18 cellular contexts compared by ENCODE assay signal in the genomic region with DNA sequence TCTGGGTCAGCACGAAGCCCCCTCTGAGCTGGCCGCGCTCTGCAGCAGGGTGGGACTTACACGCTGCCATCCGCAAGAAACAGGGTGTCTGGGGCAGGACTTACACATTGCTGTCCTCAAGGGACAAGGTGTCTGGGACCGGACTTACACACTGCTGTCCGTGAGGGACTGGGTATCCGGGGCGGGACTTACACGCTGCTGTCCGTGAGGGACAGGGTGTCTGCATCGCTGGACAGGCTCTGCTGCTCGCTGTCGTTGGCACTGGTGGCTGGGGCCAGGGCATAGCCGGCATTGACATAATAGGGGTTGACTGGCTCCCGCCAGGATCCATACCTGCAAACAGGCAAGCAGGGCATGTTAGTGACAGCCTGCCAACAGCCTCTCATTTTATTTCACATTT. TPM values are rescaled to one million over a fixed set of nuclear protein-coding genes. Genes with fewer than 3 reads are reported as not detected.
DNase-seq lines count a peak whose midpoint lies in the region; ATAC-seq, FAIRE-seq and TF ChIP-seq lines count a peak whose summit lies in the region.
"Had no signal": no experiment of that assay in that cellular context is flagged by ENCODE, and none has a peak within 500 bp of the region (broad histone marks: within the 10 kb centered on the region; RNA-seq: fewer than 3 reads in every experiment).

No MANE protein-coding gene starts in this region.

- no peak overlapping the region for H2AK5ac ChIP-seq in mesenchymal stem cell (ENCODE audit: low read length, severe bottlenecking)

- intact Hi-C loops in cardiac septum (cut with DNase I), result no loop called here

- peak; percentile 37 for DNase-seq in DMS79 treated with DMSO at 0.1 percent for 48 hours (lab: John Stamatoyannopoulos, UW)
- no peak for DNase-seq in DMS79 (lab: John Stamatoyannopoulos, UW)
- no peak for DNase-seq in HTR-8/SVneo (ENCODE audit: insufficient read length, low spot score)
- peak; percentile 67 for DNase-seq in cerebellum (ENCODE audit: low spot score)
- DNase-seq in mesenchymal stem cell, result no peak
- no peak for DNase-seq in NCI-H2029 (lab: John Stamatoyannopoulos, UW)
- DNase-seq in cardiac septum (ENCODE audit: low spot score), result no peak
- DNase-seq: CD8-positive, alpha-beta T cell; COR-L47; GOT3; H9 had no signal

- H2BK12ac ChIP-seq in mesenchymal stem cell (ENCODE audit: low read length in 2 of 2), result no peak overlapping the region

- H3K27ac ChIP-seq in mesenchymal stem cell (ENCODE audit: low read length, poor library complexity, severe bottlenecking), result no peak overlapping the region
- H3K27ac ChIP-seq: 22Rv1 had no signal

- H3K14ac ChIP-seq in mesenchymal stem cell (ENCODE audit: low read length in 2 of 2), result no peak overlapping the region

- no peak overlapping the region for H3K9ac ChIP-seq in mesenchymal stem cell (ENCODE audit: low read length)

- peak; percentile 36 for FAIRE-seq in HTR-8/SVneo (lab: Jason Lieb, UNC)
- FAIRE-seq: D721Med had no signal

- no peak overlapping the region for H2AFZ ChIP-seq in mesenchymal stem cell (ENCODE audit: low read depth, low read length)

- peak overlapping the region; percentile 22 for H4K8ac ChIP-seq in mesenchymal stem cell (ENCODE audit: low read length)

- H3K36me3 ChIP-seq in mesenchymal stem cell (ENCODE audit: control insufficient read depth in 1 of 2, insufficient read depth in 2 of 2, low read depth in 1 of 2, low read length in 2 of 2), result peaks cover 47 to 71% of the 10 kb centered on the region in 2 experiments

- H3K18ac ChIP-seq in mesenchymal stem cell (ENCODE audit: low read depth in 1 of 2, low read length in 2 of 2), result no peak overlapping the region

- no peak overlapping the region for H3K4ac ChIP-seq in mesenchymal stem cell (ENCODE audit: low read depth in 1 of 2, low read length in 2 of 2)

- WGBS in mesenchymal stem cell, result 96% methylated on average over 15 of the region's 16 CpGs

- ATAC-seq in SK-N-SH treated with all-trans-retinoic acid at 6 μM for 48 hours, result no peak
- ATAC-seq: CD8-positive, alpha-beta T cell had no signal

- peaks cover 8% of the 10 kb centered on the region for H3K4me1 ChIP-seq in mesenchymal stem cell (ENCODE audit: control insufficient read depth, insufficient read depth, low read depth, low read length)

- H4K91ac ChIP-seq in mesenchymal stem cell (ENCODE audit: low read length), result peak overlapping the region; percentile 29

- H2BK15ac ChIP-seq in mesenchymal stem cell (ENCODE audit: low read depth, poor library complexity, severe bottlenecking), result no peak overlapping the region

- no peak overlapping the region for H3K4me2 ChIP-seq in mesenchymal stem cell (ENCODE audit: low read length, poor library complexity, severe bottlenecking)

- H3K79me1 ChIP-seq in mesenchymal stem cell (replicated peaks; ENCODE audit: low read length, poor library complexity, severe bottlenecking), result peaks cover 37% of the 10 kb centered on the region

- no peaks in the 10 kb centered on the region for H3K9me3 ChIP-seq in mesenchymal stem cell (ENCODE audit: control insufficient read depth, low read length)

- no peak overlapping the region for H2BK5ac ChIP-seq in mesenchymal stem cell (ENCODE audit: low read depth, low read length, poor library complexity, severe bottlenecking)

- no peak overlapping the region for H3K23ac ChIP-seq in mesenchymal stem cell (ENCODE audit: low read length in 2 of 2)

- no peak overlapping the region for H2BK120ac ChIP-seq in mesenchymal stem cell (ENCODE audit: low read depth, low read length)

- no peak overlapping the region for H3K4me3 ChIP-seq in mesenchymal stem cell (ENCODE audit: insufficient read depth in 1 of 2, low read depth in 1 of 2, low read length in 2 of 2)

- no peaks in the 10 kb centered on the region for H3K27me3 ChIP-seq in mesenchymal stem cell (ENCODE audit: control insufficient read depth in 1 of 2, insufficient read depth in 1 of 2, low read length in 2 of 2)

TF ChIP-seq in SK-N-SH treated with all-trans-retinoic acid at 6 μM for 48 hours, 23 proteins besides CTCF, POLR2A, EP300 and RAD21:
- no peak for TF ChIP-seq PPARA (CRISPR knock-in tag; IDR thresholded peaks at IDR 0.05; ENCODE audit: borderline replicate concordance)
- TF ChIP-seq TCF4 (CRISPR knock-in tag; IDR thresholded peaks at IDR 0.05; ENCODE audit: borderline replicate concordance), result no peak
- no peak for TF ChIP-seq GLIS3 (CRISPR knock-in tag; IDR thresholded peaks at IDR 0.05)
TF ChIP-seq in SK-N-SH treated with all-trans-retinoic acid at 6 μM for 48 hours: peak in this region for 0.

RNA-seq across cellular contexts. Expression of gene PDIA2, which starts 31.4 kb away (rescaled TPM):
- total RNA-seq in cerebellum, result 2.7 TPM
- polyA plus RNA-seq in mesenchymal stem cell (2013, experiment 1 of 2), result not detected
- not detected for polyA plus RNA-seq in mesenchymal stem cell (2013, experiment 2 of 2)
- total RNA-seq in cardiac septum, result 0.81 TPM
- total RNA-seq: A673; CD8-positive, alpha-beta T cell had no signal
- polyA plus RNA-seq: BJ, CD14-positive monocyte, IgD-negative memory B cell had no signal

RNA-seq across cellular contexts. Expression of gene ARHGDIG, which starts 34.0 kb away (rescaled TPM):
- 19.4 TPM for total RNA-seq in cerebellum
- 0.11 TPM for polyA plus RNA-seq in mesenchymal stem cell (2013, experiment 1 of 2)
- 0.19 TPM for polyA plus RNA-seq in mesenchymal stem cell (2013, experiment 2 of 2)
- total RNA-seq in cardiac septum, result 2.8 TPM
- total RNA-seq: CD8-positive, alpha-beta T cell had no signal
- polyA plus RNA-seq: CD14-positive monocyte, IgD-negative memory B cell had no signal

RNA-seq across cellular contexts. Expression of gene AXIN1, which starts 38.2 kb away (rescaled TPM):
- total RNA-seq in cerebellum (16.4 TPM), cardiac septum (13.5 TPM)
- 8.3 TPM for polyA plus RNA-seq in mesenchymal stem cell (2013, experiment 1 of 2)
- polyA plus RNA-seq in mesenchymal stem cell (2013, experiment 2 of 2), result 8.7 TPM

RNA-seq across cellular contexts. Expression of gene RGS11, which starts 38.6 kb away (rescaled TPM):
- 10.1 TPM for total RNA-seq in cerebellum
- 1.4 TPM for polyA plus RNA-seq in mesenchymal stem cell (2013, experiment 1 of 2)
- 1.3 TPM for polyA plus RNA-seq in mesenchymal stem cell (2013, experiment 2 of 2)
- 31.4 TPM for total RNA-seq in cardiac septum
- total RNA-seq: A673; CD8-positive, alpha-beta T cell had no signal
- polyA plus RNA-seq: CD14-positive monocyte, IgD-negative memory B cell had no signal

RNA-seq across cellular contexts. Expression of gene MRPL28, which starts 56.0 kb away (rescaled TPM):
- 26.2 TPM for total RNA-seq in cerebellum
- 82.6 TPM for polyA plus RNA-seq in mesenchymal stem cell (2013, experiment 1 of 2)
- 81.5 TPM for polyA plus RNA-seq in mesenchymal stem cell (2013, experiment 2 of 2)
- total RNA-seq in cardiac septum, result 60.1 TPM

Comparison
In these comparisons a context has a peak if more than half of its experiments do, and no peak if none do; other contexts are left out.
1. DNase-seq: peak in DMS79 treated with DMSO at 0.1 percent for 48 hours (single experiment) and cerebellum (single experiment); none in DMS79 (single experiment), HTR-8/SVneo (single experiment), mesenchymal stem cell (single experiment), NCI-H2029 (single experiment) and cardiac septum (single experiment).